ENCODE assay signal across 36 cellular contexts in genomic region chr14:36390718-36391117, GRCh38.
"Had no signal": no experiment of that assay in that cellular context is flagged by ENCODE, and none has a peak within 500 bp of the region (broad histone marks: within the 10 kb centered on the region; RNA-seq: fewer than 3 reads in every experiment).

No MANE protein-coding gene starts in this region.

- H3K27ac ChIP-seq: ascending aorta, cardiac muscle cell, VCaP had no signal

- H3K4me1 ChIP-seq: ascending aorta had no signal

- ATAC-seq: activated CD4-positive, alpha-beta T cell treated with anti-CD3 and anti-CD28 coated beads for 36 hours; activated CD4-positive, CD25-positive, alpha-beta regulatory T cell treated with anti-CD3 and anti-CD28 coated beads, Interleukin-2, amount 50 U/mL, for 24 hours; activated CD8-positive, alpha-beta memory T cell treated with anti-CD3 and anti-CD28 coated beads, Interleukin-2, amount 10 ng/mL, durations not matched to agents 7 days and 5 days; activated CD8-positive, alpha-beta T cell treated with anti-CD3 and anti-CD28 coated beads, Interleukin-2, amount 10 ng/mL, durations not matched to agents 7 days and 5 days; activated naive CD8-positive, alpha-beta T cell treated with anti-CD3 and anti-CD28 coated beads, Interleukin-2, amount 50 U/mL, for 24 hours had no signal

- H3K4me3 ChIP-seq: ascending aorta, cardiac muscle cell had no signal

- H3K36me3 Mint-ChIP-seq: activated CD8-positive, alpha-beta memory T cell treated with anti-CD3 and anti-CD28 coated beads, Interleukin-2, amount 10 ng/mL, durations not matched to agents 7 days and 5 days; activated naive CD4-positive, alpha-beta T cell treated with anti-CD3 and anti-CD28 coated beads, Interleukin-2, amount 10 ng/mL, durations not matched to agents 7 days and 5 days; activated naive CD4-positive, alpha-beta T cell treated with anti-CD3 and anti-CD28 coated beads, Interleukin-2, amount 50 U/mL, for 24 hours; activated naive CD8-positive, alpha-beta T cell; activated naive CD8-positive, alpha-beta T cell treated with anti-CD3 and anti-CD28 coated beads, Interleukin-2, amount 10 ng/mL, durations not matched to agents 7 days and 5 days; brain had no signal

- H3K9me3 Mint-ChIP-seq: activated CD4-positive, alpha-beta memory T cell treated with anti-CD3 and anti-CD28 coated beads, Interleukin-2, amount 10 ng/mL, durations not matched to agents 7 days and 5 days; activated CD4-positive, alpha-beta T cell treated with anti-CD3 and anti-CD28 coated beads, Interleukin-2, amount 10 ng/mL, durations not matched to agents 7 days and 5 days; activated naive CD4-positive, alpha-beta T cell treated with anti-CD3 and anti-CD28 coated beads, Interleukin-2, amount 10 ng/mL, durations not matched to agents 7 days and 5 days; activated naive CD4-positive, alpha-beta T cell treated with anti-CD3 and anti-CD28 coated beads, Interleukin-2, amount 50 U/mL, for 24 hours; activated naive CD8-positive, alpha-beta T cell treated with anti-CD3 and anti-CD28 coated beads, Interleukin-2, amount 10 ng/mL, durations not matched to agents 7 days and 5 days; activated naive CD8-positive, alpha-beta T cell treated with anti-CD3 and anti-CD28 coated beads, Interleukin-2, amount 50 U/mL, for 24 hours; activated T-cell treated with anti-CD3 and anti-CD28 coated beads, Interleukin-2, amount 50 U/mL, for 24 hours; activated T-helper 2 cell treated with anti-CD3 and anti-CD28 coated beads, Interferon-gamma antibody, Interleukin-2, Interleukin-4, amounts not matched to agents 10 μg/mL and 5 μg/mL and 100 μg/mL, durations not matched to agents 14 hours and 24 hours and 36 hours; brain; central memory CD8-positive, alpha-beta T cell; T-helper 1 cell treated with Interleukin-12 subunit alpha and Interleukin-12 subunit beta and Interleukin-4 antibody, amounts not matched to agents 30 μg/mL and 1 μg/mL, for 36 hours; T-helper 2 cell treated with Interferon-gamma antibody and Interleukin-4, amounts not matched to agents 5 μg/mL and 100 μg/mL, for 36 hours had no signal

- DNase-seq: activated CD4-positive, alpha-beta memory T cell treated with anti-CD3 and anti-CD28 coated beads, Interleukin-2, amount 10 ng/mL, durations not matched to agents 7 days and 5 days; activated CD4-positive, alpha-beta T cell treated with anti-CD3 and anti-CD28 coated beads for 1 hour; activated CD4-positive, alpha-beta T cell treated with anti-CD3 and anti-CD28 coated beads for 36 hours; activated CD4-positive, alpha-beta T cell treated with anti-CD3 and anti-CD28 coated beads for 48 hours; activated CD4-positive, alpha-beta T cell treated with anti-CD3 and anti-CD28 coated beads, Interleukin-2, amount 10 ng/mL, durations not matched to agents 7 days and 5 days; activated CD4-positive, alpha-beta T cell treated with anti-CD3 and anti-CD28 coated beads, Interleukin-2, amount 50 U/mL, for 48 hours; activated CD4-positive, CD25-positive, alpha-beta regulatory T cell; activated CD8-positive, alpha-beta memory T cell treated with anti-CD3 and anti-CD28 coated beads for 24 hours; activated CD8-positive, alpha-beta memory T cell treated with anti-CD3 and anti-CD28 coated beads, Interleukin-2, amount 10 ng/mL, durations not matched to agents 7 days and 5 days; activated CD8-positive, alpha-beta memory T cell treated with anti-CD3 and anti-CD28 coated beads, Interleukin-2, amount 50 U/mL, for 48 hours; activated CD8-positive, alpha-beta T cell treated with anti-CD3 and anti-CD28 coated beads, Interleukin-2, amount 10 ng/mL, durations not matched to agents 7 days and 5 days; activated effector memory CD4-positive, alpha-beta T cell treated with Interleukin-2 at 50 U/mL for 16 hours; activated gamma-delta T cell; activated naive CD4-positive, alpha-beta T cell treated with anti-CD3 and anti-CD28 coated beads, Interleukin-2, amount 10 ng/mL, durations not matched to agents 7 days and 5 days; activated naive CD4-positive, alpha-beta T cell treated with Interleukin-2 at 50 U/mL for 16 hours; activated naive CD8-positive, alpha-beta T cell treated with anti-CD3 and anti-CD28 coated beads, Interleukin-2, amount 10 ng/mL, durations not matched to agents 7 days and 5 days; activated naive CD8-positive, alpha-beta T cell treated with anti-CD3 and anti-CD28 coated beads, Interleukin-2, amount 50 U/mL, for 24 hours; activated T-cell treated with anti-CD3 and anti-CD28 coated beads, Interleukin-2, amount 50 U/mL, for 24 hours; activated T-cell treated with anti-CD3 and anti-CD28 coated beads, Interleukin-2, amount 50 U/mL, for 48 hours; amygdala; anterior cingulate cortex; caudate nucleus; cerebellar nuclear complex; T-helper 2 cell; T-helper 9 cell had no signal

- H3K27me3 ChIP-seq: ascending aorta had no signal

- H3K4me3 Mint-ChIP-seq: activated CD4-positive, alpha-beta memory T cell treated with anti-CD3 and anti-CD28 coated beads, Interleukin-2, amount 10 ng/mL, durations not matched to agents 7 days and 5 days; activated CD4-positive, alpha-beta T cell treated with anti-CD3 and anti-CD28 coated beads for 36 hours; activated CD4-positive, alpha-beta T cell treated with anti-CD3 and anti-CD28 coated beads, Interleukin-2, amount 10 ng/mL, durations not matched to agents 7 days and 5 days; activated CD8-positive, alpha-beta memory T cell treated with anti-CD3 and anti-CD28 coated beads, Interleukin-2, amount 10 ng/mL, durations not matched to agents 7 days and 5 days; activated CD8-positive, alpha-beta T cell treated with anti-CD3 and anti-CD28 coated beads, Interleukin-2, amount 10 ng/mL, durations not matched to agents 7 days and 5 days; activated naive CD4-positive, alpha-beta T cell treated with anti-CD3 and anti-CD28 coated beads, Interleukin-2, amount 10 ng/mL, durations not matched to agents 7 days and 5 days; activated naive CD4-positive, alpha-beta T cell treated with anti-CD3 and anti-CD28 coated beads, Interleukin-2, amount 50 U/mL, for 24 hours; activated naive CD8-positive, alpha-beta T cell; activated naive CD8-positive, alpha-beta T cell treated with anti-CD3 and anti-CD28 coated beads, Interleukin-2, amount 10 ng/mL, durations not matched to agents 7 days and 5 days; activated naive CD8-positive, alpha-beta T cell treated with anti-CD3 and anti-CD28 coated beads, Interleukin-2, amount 50 U/mL, for 24 hours; activated T-cell treated with anti-CD3 and anti-CD28 coated beads, Interleukin-2, amount 50 U/mL, for 24 hours; brain; central memory CD8-positive, alpha-beta T cell; T-helper 1 cell treated with Interleukin-12 subunit alpha and Interleukin-12 subunit beta and Interleukin-4 antibody, amounts not matched to agents 30 μg/mL and 1 μg/mL, for 36 hours; T-helper 2 cell treated with Interferon-gamma antibody and Interleukin-4, amounts not matched to agents 5 μg/mL and 100 μg/mL, for 36 hours had no signal

- H3K9me3 ChIP-seq: ascending aorta had no signal

- H3K4me1 Mint-ChIP-seq: activated CD4-positive, alpha-beta memory T cell treated with anti-CD3 and anti-CD28 coated beads, Interleukin-2, amount 10 ng/mL, durations not matched to agents 7 days and 5 days; activated CD4-positive, alpha-beta T cell treated with anti-CD3 and anti-CD28 coated beads for 36 hours; activated CD4-positive, alpha-beta T cell treated with anti-CD3 and anti-CD28 coated beads, Interleukin-2, amount 10 ng/mL, durations not matched to agents 7 days and 5 days; activated CD8-positive, alpha-beta memory T cell treated with anti-CD3 and anti-CD28 coated beads, Interleukin-2, amount 10 ng/mL, durations not matched to agents 7 days and 5 days; activated naive CD4-positive, alpha-beta T cell treated with anti-CD3 and anti-CD28 coated beads, Interleukin-2, amount 10 ng/mL, durations not matched to agents 7 days and 5 days; activated naive CD4-positive, alpha-beta T cell treated with anti-CD3 and anti-CD28 coated beads, Interleukin-2, amount 50 U/mL, for 24 hours; activated naive CD8-positive, alpha-beta T cell treated with anti-CD3 and anti-CD28 coated beads, Interleukin-2, amount 10 ng/mL, durations not matched to agents 7 days and 5 days; activated naive CD8-positive, alpha-beta T cell treated with anti-CD3 and anti-CD28 coated beads, Interleukin-2, amount 50 U/mL, for 24 hours; brain; central memory CD8-positive, alpha-beta T cell had no signal

- H3K27ac Mint-ChIP-seq: activated CD4-positive, alpha-beta memory T cell treated with anti-CD3 and anti-CD28 coated beads, Interleukin-2, amount 10 ng/mL, durations not matched to agents 7 days and 5 days; activated CD4-positive, alpha-beta T cell treated with anti-CD3 and anti-CD28 coated beads for 36 hours; activated CD4-positive, alpha-beta T cell treated with anti-CD3 and anti-CD28 coated beads, Interleukin-2, amount 10 ng/mL, durations not matched to agents 7 days and 5 days; activated CD8-positive, alpha-beta memory T cell treated with anti-CD3 and anti-CD28 coated beads, Interleukin-2, amount 10 ng/mL, durations not matched to agents 7 days and 5 days; activated CD8-positive, alpha-beta T cell treated with anti-CD3 and anti-CD28 coated beads, Interleukin-2, amount 10 ng/mL, durations not matched to agents 7 days and 5 days; activated naive CD4-positive, alpha-beta T cell treated with anti-CD3 and anti-CD28 coated beads, Interleukin-2, amount 10 ng/mL, durations not matched to agents 7 days and 5 days; activated naive CD4-positive, alpha-beta T cell treated with anti-CD3 and anti-CD28 coated beads, Interleukin-2, amount 50 U/mL, for 24 hours; activated naive CD8-positive, alpha-beta T cell; activated naive CD8-positive, alpha-beta T cell treated with anti-CD3 and anti-CD28 coated beads, Interleukin-2, amount 10 ng/mL, durations not matched to agents 7 days and 5 days; activated naive CD8-positive, alpha-beta T cell treated with anti-CD3 and anti-CD28 coated beads, Interleukin-2, amount 50 U/mL, for 24 hours; activated T-cell treated with anti-CD3 and anti-CD28 coated beads, Interleukin-2, amount 50 U/mL, for 24 hours; activated T-helper 2 cell treated with anti-CD3 and anti-CD28 coated beads, Interferon-gamma antibody, Interleukin-2, Interleukin-4, amounts not matched to agents 10 μg/mL and 5 μg/mL and 100 μg/mL, durations not matched to agents 14 hours and 24 hours and 36 hours; brain; T-helper 1 cell treated with Interleukin-12 subunit alpha and Interleukin-12 subunit beta and Interleukin-4 antibody, amounts not matched to agents 30 μg/mL and 1 μg/mL, for 36 hours; T-helper 2 cell treated with Interferon-gamma antibody and Interleukin-4, amounts not matched to agents 5 μg/mL and 100 μg/mL, for 36 hours had no signal

- H3K36me3 ChIP-seq: ascending aorta, cardiac muscle cell had no signal
